14 cellular contexts compared by ENCODE assay signal in the genomic region with DNA sequence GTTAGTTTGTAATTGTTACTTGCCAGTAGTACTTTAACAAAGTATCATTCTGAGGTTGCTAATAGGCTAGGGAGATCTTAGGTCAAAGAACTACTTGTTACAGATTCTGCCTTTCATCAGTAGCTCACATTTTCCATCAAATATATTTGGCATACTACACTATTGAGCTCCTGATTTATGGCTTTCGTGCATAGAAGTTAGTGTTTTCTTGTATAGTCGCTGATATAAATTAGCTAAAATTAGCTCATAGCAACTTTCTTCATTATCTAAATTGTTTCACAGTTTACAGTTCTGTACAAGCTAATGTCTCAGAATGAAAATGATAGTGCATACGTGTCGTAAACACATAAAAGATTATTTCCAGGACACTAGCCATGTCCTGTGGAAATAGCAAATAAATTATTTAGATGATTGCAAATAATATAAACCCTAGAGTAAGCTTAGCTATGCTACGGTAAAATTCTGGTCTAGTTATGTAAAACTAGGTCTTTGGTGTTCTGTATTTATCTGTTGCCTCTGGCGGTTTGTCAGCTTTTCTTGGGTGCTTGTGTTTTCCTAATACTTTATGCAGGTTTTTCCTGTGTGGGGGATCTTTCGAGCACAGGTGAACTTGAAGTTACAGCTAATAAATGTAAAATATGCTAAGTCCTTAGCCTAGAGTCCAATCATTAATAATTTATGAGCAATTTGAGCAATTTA. TPM values are rescaled to one million over a fixed set of nuclear protein-coding genes. Genes with fewer than 3 reads are reported as not detected.
DNase-seq lines count a peak whose midpoint lies in the region; ATAC-seq, FAIRE-seq and TF ChIP-seq lines count a peak whose summit lies in the region.
"Had no signal": no experiment of that assay in that cellular context is flagged by ENCODE, and none has a peak within 500 bp of the region (broad histone marks: within the 10 kb centered on the region; RNA-seq: fewer than 3 reads in every experiment).

No MANE protein-coding gene starts in this region.

- H3K9ac ChIP-seq in duodenal mucosa (ENCODE audit: low read depth in 1 of 2, low read length in 2 of 2), result peak overlapping the region in 1 of 2 donors; percentile 15

- H3K36me3 ChIP-seq in heart right ventricle, result no peaks in the 10 kb centered on the region
- no peaks in the 10 kb centered on the region for H3K36me3 ChIP-seq in duodenal mucosa (ENCODE audit: control insufficient read depth in 1 of 2, insufficient read depth in 2 of 2, low read length in 2 of 2)
- no peaks in the 10 kb centered on the region for H3K36me3 ChIP-seq in ovary
- H3K36me3 ChIP-seq in urinary bladder (ENCODE audit: insufficient read depth), result no peaks in the 10 kb centered on the region
- H3K36me3 ChIP-seq: HAP-1 had no signal

- TF ChIP-seq POLR2A in ovary (IDR thresholded peaks at IDR 0.05), result no peak

- 46 to 54% methylated on average over 7 of the region's 7 CpGs for WGBS in heart right ventricle, 2 donors
- WGBS in ovary, 3 donors, result 15 to 33% (median 28%) methylated on average over 7 of the region's 7 CpGs
- WGBS in urinary bladder, result 39% methylated on average over 7 of the region's 7 CpGs

- H3K4me3 ChIP-seq in heart right ventricle, result peak overlapping the region in 7 of 10 donors; percentile 2 to 39 (median 31)
- H3K4me3 ChIP-seq in duodenal mucosa (ENCODE audit: low read depth in 1 of 2, low read length in 2 of 2), result peak overlapping the region; percentile 4 to 49
- peak overlapping the region; percentile 2 for H3K4me3 ChIP-seq in ovary
- H3K4me3 ChIP-seq in urinary bladder (ENCODE audit: low read depth, low read length), result peak overlapping the region; percentile 14
- H3K4me3 ChIP-seq: HAP-1 had no signal

- no peaks in the 10 kb centered on the region for H3K27me3 ChIP-seq in heart right ventricle
- H3K27me3 ChIP-seq in duodenal mucosa (ENCODE audit: control insufficient read depth in 1 of 2, insufficient read depth in 2 of 2, low read length in 2 of 2), result no peaks in the 10 kb centered on the region
- H3K27me3 ChIP-seq in ovary, result no peaks in the 10 kb centered on the region

- H3K9me3 ChIP-seq in heart right ventricle (peaks cover 0 to 7% (median 0%) of the 10 kb centered on the region in 11 donors), duodenal mucosa (ENCODE audit: control insufficient read depth in 1 of 2, low read length in 2 of 2) (no peaks in the 10 kb centered on the region), ovary (no peaks in the 10 kb centered on the region)
- H3K9me3 ChIP-seq: HAP-1 had no signal

- no peak for TF ChIP-seq CTCF in heart right ventricle (IDR thresholded peaks at IDR 0.05)
- no peak for TF ChIP-seq CTCF in ovary (IDR thresholded peaks at IDR 0.05)

- ATAC-seq in heart right ventricle (peak in 1 of 8 donors; percentile 33), Right ventricle myocardium inferior (no peak), GM19455 (IDR thresholded peaks at IDR 0.05; ENCODE audit: unreplicated experiment) (no peak)

- intact Hi-C loops in heart right ventricle (cut with DNase I), result loop anchor here in 1 of 10 donors (2.0 kb wide), 1 partner anchor 40 kb away; no protein-coding TSS in a partner anchor
- intact Hi-C loops in Right ventricle myocardium inferior (cut with DNase I), result no loop called here
- intact Hi-C loops in ovary (cut with DNase I), result no loop called here

- peaks cover 0 to 46% (median 10%) of the 10 kb centered on the region in 9 donors for H3K4me1 ChIP-seq in heart right ventricle
- H3K4me1 ChIP-seq in duodenal mucosa (ENCODE audit: control insufficient read depth in 1 of 2, insufficient read depth in 2 of 2, low read length in 2 of 2), result no peaks in the 10 kb centered on the region
- H3K4me1 ChIP-seq in ovary (ENCODE audit: insufficient read depth), result peaks cover 4% of the 10 kb centered on the region
- H3K4me1 ChIP-seq in urinary bladder (ENCODE audit: insufficient read depth), result no peaks in the 10 kb centered on the region
- H3K4me1 ChIP-seq: HAP-1 had no signal

- DNase-seq in heart right ventricle (no peak), Right ventricle myocardium inferior (ENCODE audit: missing footprints) (no peak), ovary (no peak), urothelium cell line (ENCODE audit: low spot score) (no peak), LoVo (ENCODE audit: low spot score) (no peak)
- DNase-seq: COR-L47, NCI-H2227 treated with DMSO at 0.1 percent for 48 hours, NCI-H526 had no signal

- H3K27ac ChIP-seq in heart right ventricle (peak overlapping the region in 3 of 10 donors; percentile 47 to 59 (median 57)), duodenal mucosa (ENCODE audit: low read depth, low read length) (no peak overlapping the region), ovary (peak overlapping the region in 1 of 2 donors; percentile 17), urinary bladder (ENCODE audit: low read depth) (peak overlapping the region; percentile 18)
- H3K27ac ChIP-seq: RWPE1 had no signal

- no peak for FAIRE-seq in urothelium cell line (lab: Jason Lieb, UNC)

- TF ChIP-seq EP300 in ovary (IDR thresholded peaks at IDR 0.05), result no peak

RNA-seq across cellular contexts. Expression of a gene that starts 15.1 kb away (rescaled TPM):
- 10 to 100 TPM in 7 of 10 donors, 1 to 10 TPM in 3; 4.3 to 19.6 (median 11.7) TPM for total RNA-seq in heart right ventricle
- polyA plus RNA-seq in heart right ventricle, result 1 to 10 TPM; 3.7 to 5.9 TPM
- 18.7 TPM for total RNA-seq in Right ventricle myocardium inferior
- 10 to 100 TPM; 17.4 to 62.7 (median 25.5) TPM for total RNA-seq in ovary
- 10 to 100 TPM; 11.6 to 14.9 TPM for polyA plus RNA-seq in ovary
- 34.2 TPM for total RNA-seq in urinary bladder
- polyA plus RNA-seq in urinary bladder, result 9.3 TPM
- total RNA-seq: OCI-LY7 had no signal
